ENCODE assay signal across 1 cellular context in genomic region chr14:35042632-35043031, GRCh38.
TF ChIP-seq lines count a peak whose summit lies in the region.

No MANE protein-coding gene starts in this region.

TF ChIP-seq in HepG2, 621 proteins besides CTCF, POLR2A, EP300 and RAD21:
- TF ChIP-seq, protein P1, sequence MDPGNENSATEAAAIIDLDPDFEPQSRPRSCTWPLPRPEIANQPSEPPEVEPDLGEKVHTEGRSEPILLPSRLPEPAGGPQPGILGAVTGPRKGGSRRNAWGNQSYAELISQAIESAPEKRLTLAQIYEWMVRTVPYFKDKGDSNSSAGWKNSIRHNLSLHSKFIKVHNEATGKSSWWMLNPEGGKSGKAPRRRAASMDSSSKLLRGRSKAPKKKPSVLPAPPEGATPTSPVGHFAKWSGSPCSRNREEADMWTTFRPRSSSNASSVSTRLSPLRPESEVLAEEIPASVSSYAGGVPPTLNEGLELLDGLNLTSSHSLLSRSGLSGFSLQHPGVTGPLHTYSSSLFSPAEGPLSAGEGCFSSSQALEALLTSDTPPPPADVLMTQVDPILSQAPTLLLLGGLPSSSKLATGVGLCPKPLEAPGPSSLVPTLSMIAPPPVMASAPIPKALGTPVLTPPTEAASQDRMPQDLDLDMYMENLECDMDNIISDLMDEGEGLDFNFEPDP (CRISPR knock-in tag; conservative IDR thresholded peaks at IDR 0.05), result 0 out of 2 replicates have a peak, but pooled peaks have one; percentile 96
- TF ChIP-seq ZNF282 (IDR thresholded peaks at IDR 0.05; ENCODE audit: partially characterized antibody) (no peak), FOXA1 (IDR thresholded peaks at IDR 0.05) (0 out of 2 replicates have a peak, but pooled peaks have one; percentile 24), FOXA1 (CRISPR knock-in tag; IDR thresholded peaks at IDR 0.05) (no peak)
